In the genomic region with DNA sequence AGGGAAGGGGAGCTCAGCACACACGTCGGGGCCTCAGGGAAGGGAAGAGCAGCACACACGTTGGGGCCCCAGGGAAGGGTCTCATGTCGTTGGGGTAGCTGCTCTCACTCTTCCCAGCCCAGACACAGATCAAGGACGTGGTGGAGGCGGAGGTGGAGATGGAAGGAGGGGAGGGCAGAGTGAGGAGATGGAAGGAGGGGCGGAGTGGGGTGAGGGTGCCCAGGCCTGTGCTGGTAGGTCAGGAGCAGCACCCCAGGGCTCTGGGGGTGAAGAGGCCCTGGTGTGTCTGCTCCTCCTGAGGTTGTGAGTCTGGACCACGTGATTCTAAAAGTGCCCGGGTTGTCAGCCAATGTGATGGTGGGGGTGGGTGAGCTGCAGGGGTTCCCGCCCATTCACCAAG, we compare ENCODE assay signal across 43 cellular contexts. TPM values are rescaled to one million over a fixed set of nuclear protein-coding genes. Genes with fewer than 3 reads are reported as not detected.
"Had no signal": no experiment of that assay in that cellular context is flagged by ENCODE, and none has a peak within 500 bp of the region (broad histone marks: within the 10 kb centered on the region; RNA-seq: fewer than 3 reads in every experiment).

No MANE protein-coding gene starts in this region.

- H3K4me3 Mint-ChIP-seq: activated CD4-positive, alpha-beta memory T cell treated with anti-CD3 and anti-CD28 coated beads for 36 hours; activated naive CD4-positive, alpha-beta T cell treated with anti-CD3 and anti-CD28 coated beads, Interleukin-2, amount 10 ng/mL, durations not matched to agents 7 days and 5 days; activated naive CD8-positive, alpha-beta T cell treated with anti-CD3 and anti-CD28 coated beads, Interleukin-2, amount 10 ng/mL, durations not matched to agents 7 days and 5 days; activated T-helper 1 cell treated with anti-CD3 and anti-CD28 coated beads, Interleukin-12 subunit alpha, Interleukin-12 subunit beta, Interleukin-2, Interleukin-4 antibody, amounts not matched to agents 30 ng/mL and 10 ng/mL and 1 ng/mL, durations not matched to agents 14 hours and 24 hours and 36 hours; brain; naive thymus-derived CD8-positive, alpha-beta T cell; neural crest cell; T-helper 1 cell treated with Interleukin-12 subunit alpha and Interleukin-12 subunit beta and Interleukin-4 antibody, amounts not matched to agents 30 μg/mL and 1 μg/mL, for 36 hours had no signal

- H3K27ac ChIP-seq: ascending aorta, cardiac muscle cell, coronary artery, gastroesophageal sphincter, hepatocyte, parathyroid adenoma, psoas muscle, right atrium auricular region, tibial nerve, VCaP had no signal

- H3K4me3 ChIP-seq: ascending aorta, cardiac muscle cell, coronary artery, gastroesophageal sphincter, hepatocyte, psoas muscle, right atrium auricular region, smooth muscle cell, tibial nerve had no signal

- H3K4me1 ChIP-seq: ascending aorta, gastroesophageal sphincter, parathyroid adenoma, psoas muscle, right atrium auricular region, tibial nerve had no signal

- H3K27ac Mint-ChIP-seq: activated CD4-positive, alpha-beta memory T cell treated with anti-CD3 and anti-CD28 coated beads for 36 hours; activated naive CD4-positive, alpha-beta T cell treated with anti-CD3 and anti-CD28 coated beads, Interleukin-2, amount 10 ng/mL, durations not matched to agents 7 days and 5 days; activated naive CD8-positive, alpha-beta T cell treated with anti-CD3 and anti-CD28 coated beads, Interleukin-2, amount 10 ng/mL, durations not matched to agents 7 days and 5 days; activated T-helper 1 cell treated with anti-CD3 and anti-CD28 coated beads, Interleukin-12 subunit alpha, Interleukin-12 subunit beta, Interleukin-2, Interleukin-4 antibody, amounts not matched to agents 30 ng/mL and 10 ng/mL and 1 ng/mL, durations not matched to agents 14 hours and 24 hours and 36 hours; naive thymus-derived CD8-positive, alpha-beta T cell; T-helper 1 cell treated with Interleukin-12 subunit alpha and Interleukin-12 subunit beta and Interleukin-4 antibody, amounts not matched to agents 30 μg/mL and 1 μg/mL, for 36 hours had no signal

- H3K9me3 Mint-ChIP-seq: activated CD4-positive, alpha-beta memory T cell treated with anti-CD3 and anti-CD28 coated beads for 36 hours; activated naive CD4-positive, alpha-beta T cell treated with anti-CD3 and anti-CD28 coated beads, Interleukin-2, amount 10 ng/mL, durations not matched to agents 7 days and 5 days; activated naive CD8-positive, alpha-beta T cell treated with anti-CD3 and anti-CD28 coated beads, Interleukin-2, amount 10 ng/mL, durations not matched to agents 7 days and 5 days; activated T-helper 1 cell treated with anti-CD3 and anti-CD28 coated beads, Interleukin-12 subunit alpha, Interleukin-12 subunit beta, Interleukin-2, Interleukin-4 antibody, amounts not matched to agents 30 ng/mL and 10 ng/mL and 1 ng/mL, durations not matched to agents 14 hours and 24 hours and 36 hours; brain; naive thymus-derived CD8-positive, alpha-beta T cell; neural crest cell; T-helper 1 cell treated with Interleukin-12 subunit alpha and Interleukin-12 subunit beta and Interleukin-4 antibody, amounts not matched to agents 30 μg/mL and 1 μg/mL, for 36 hours had no signal

- H3K27me3 Mint-ChIP-seq: activated CD4-positive, alpha-beta memory T cell treated with anti-CD3 and anti-CD28 coated beads for 36 hours; activated naive CD4-positive, alpha-beta T cell treated with anti-CD3 and anti-CD28 coated beads, Interleukin-2, amount 10 ng/mL, durations not matched to agents 7 days and 5 days; activated naive CD8-positive, alpha-beta T cell treated with anti-CD3 and anti-CD28 coated beads, Interleukin-2, amount 10 ng/mL, durations not matched to agents 7 days and 5 days; brain; naive thymus-derived CD8-positive, alpha-beta T cell had no signal

- DNase-seq: activated CD4-positive, alpha-beta memory T cell treated with anti-CD3 and anti-CD28 coated beads for 36 hours; activated CD4-positive, alpha-beta T cell treated with anti-CD3 and anti-CD28 coated beads for 48 hours; activated CD8-positive, alpha-beta memory T cell treated with anti-CD3 and anti-CD28 coated beads, Interleukin-2, amount 50 U/mL, for 4 hours; activated effector memory CD4-positive, alpha-beta T cell treated with anti-CD3 and anti-CD28 coated beads, Interleukin-2, amount 50 U/mL, for 16 hours; activated naive CD4-positive, alpha-beta T cell treated with anti-CD3 and anti-CD28 coated beads, Interleukin-2, amount 10 ng/mL, durations not matched to agents 7 days and 5 days; activated naive CD8-positive, alpha-beta T cell treated with anti-CD3 and anti-CD28 coated beads, Interleukin-2, amount 10 ng/mL, durations not matched to agents 7 days and 5 days; activated T-cell treated with anti-CD3 and anti-CD28 coated beads, Interleukin-2, amount 50 U/mL, for 1 hour; cerebellar nuclear complex; left cardiac atrium; left ventricle myocardium superior; mammary epithelial cell; midbrain; naive thymus-derived CD8-positive, alpha-beta T cell; occipital lobe; stimulated activated CD4-positive, alpha-beta T cell treated with anti-CD3 and anti-CD28 coated beads, Interleukin-1b, Interleukin-23, amount 100 ng/mL, for 48 hours; stimulated activated CD4-positive, alpha-beta T cell treated with anti-CD3 and anti-CD28 coated beads, Interleukin-4, amount 100 ng/mL, for 4 hours; stimulated activated CD8-positive, alpha-beta memory T cell treated with anti-CD3 and anti-CD28 coated beads, Interleukin-4, amount 100 ng/mL, for 48 hours; stimulated activated naive CD4-positive, alpha-beta T cell treated with Interleukin-2 at 50 U/mL for 16 hours; T-helper 9 cell had no signal

- H3K4me1 Mint-ChIP-seq: activated naive CD8-positive, alpha-beta T cell treated with anti-CD3 and anti-CD28 coated beads, Interleukin-2, amount 10 ng/mL, durations not matched to agents 7 days and 5 days; brain; neural crest cell had no signal

- ATAC-seq: activated CD4-positive, CD25-positive, alpha-beta regulatory T cell treated with anti-CD3 and anti-CD28 coated beads, Interleukin-2, amount 50 U/mL, for 24 hours; gastroesophageal sphincter; left cardiac atrium; left ventricle myocardium superior; naive thymus-derived CD8-positive, alpha-beta T cell; psoas muscle had no signal

- H3K36me3 Mint-ChIP-seq: activated naive CD8-positive, alpha-beta T cell treated with anti-CD3 and anti-CD28 coated beads, Interleukin-2, amount 10 ng/mL, durations not matched to agents 7 days and 5 days had no signal

- H3K9me3 ChIP-seq: ascending aorta, gastroesophageal sphincter, psoas muscle, right atrium auricular region, tibial nerve had no signal

- H3K27me3 ChIP-seq: ascending aorta, cardiac muscle cell, gastroesophageal sphincter, hepatocyte, right atrium auricular region, tibial nerve had no signal

RNA-seq across cellular contexts. Expression of a gene that starts 15.6 kb away (rescaled TPM):
- total RNA-seq: ascending aorta, gastroesophageal sphincter, right atrium auricular region, smooth muscle cell had no signal
- polyA plus RNA-seq: mammary epithelial cell; naive thymus-derived CD8-positive, alpha-beta T cell had no signal

RNA-seq across cellular contexts. Expression of a gene that starts 28.8 kb away (rescaled TPM):
- total RNA-seq: activated CD4-positive, alpha-beta memory T cell treated with anti-CD3 and anti-CD28 coated beads for 36 hours; activated CD8-positive, alpha-beta memory T cell treated with anti-CD3 and anti-CD28 coated beads for 36 hours; activated naive CD8-positive, alpha-beta T cell treated with anti-CD3 and anti-CD28 coated beads, Interleukin-2, amount 10 ng/mL, durations not matched to agents 7 days and 5 days; activated T-helper 1 cell treated with anti-CD3 and anti-CD28 coated beads, Interleukin-12 subunit alpha, Interleukin-12 subunit beta, Interleukin-2, Interleukin-4 antibody, amounts not matched to agents 30 ng/mL and 10 ng/mL and 1 ng/mL, durations not matched to agents 14 hours and 24 hours and 36 hours; ascending aorta; fibroblast of lung; hepatocyte; left ventricle myocardium superior; mammary epithelial cell; naive thymus-derived CD8-positive, alpha-beta T cell; occipital lobe; smooth muscle cell; temporal lobe; tibial nerve had no signal
- polyA plus RNA-seq: cardiac muscle cell; endothelial cell of umbilical vein; esophagus; fibroblast of lung; hepatocyte; keratinocyte; mammary epithelial cell; naive thymus-derived CD8-positive, alpha-beta T cell; smooth muscle cell had no signal

RNA-seq across cellular contexts. Expression of a gene that starts 29.1 kb away (rescaled TPM):
- total RNA-seq: activated CD4-positive, alpha-beta memory T cell treated with anti-CD3 and anti-CD28 coated beads for 36 hours; activated T-helper 1 cell treated with anti-CD3 and anti-CD28 coated beads, Interleukin-12 subunit alpha, Interleukin-12 subunit beta, Interleukin-2, Interleukin-4 antibody, amounts not matched to agents 30 ng/mL and 10 ng/mL and 1 ng/mL, durations not matched to agents 14 hours and 24 hours and 36 hours; ascending aorta; endothelial cell of umbilical vein; fibroblast of lung; fibroblast of villous mesenchyme; left cardiac atrium; neural crest cell; occipital lobe; psoas muscle; right atrium auricular region; smooth muscle cell; temporal lobe; ureter had no signal
- polyA plus RNA-seq: cardiac muscle cell, endothelial cell of umbilical vein, esophagus, fibroblast of lung, hepatocyte, keratinocyte, mammary epithelial cell, smooth muscle cell had no signal
